1 cellular context compared by ENCODE assay signal in genomic region chr17:82876602-82877391, GRCh38.
TF ChIP-seq lines count a peak whose summit lies in the region.

No MANE protein-coding gene starts in this region.

TF ChIP-seq in GM23338, 12 proteins besides CTCF, POLR2A, EP300 and RAD21 (continued from another document):
- TF ChIP-seq ZNF462 (CRISPR knock-in tag; IDR thresholded peaks at IDR 0.05) (no peak), ZNF114 (CRISPR knock-in tag; IDR thresholded peaks at IDR 0.05) (no peak)
